ENCODE assay signal across 9 cellular contexts in genomic region chr22:24424001-24424900, GRCh38. TPM values are rescaled to one million over a fixed set of nuclear protein-coding genes. Genes with fewer than 3 reads are reported as not detected.
DNase-seq lines count a peak whose midpoint lies in the region; ATAC-seq, FAIRE-seq and TF ChIP-seq lines count a peak whose summit lies in the region.
"Had no signal": no experiment of that assay in that cellular context is flagged by ENCODE, and none has a peak within 500 bp of the region (broad histone marks: within the 10 kb centered on the region; RNA-seq: fewer than 3 reads in every experiment).

No MANE protein-coding gene starts in this region.

- H3K27me3 ChIP-seq in Karpas-422 (ENCODE audit: low read length), result no peaks in the 10 kb centered on the region
- H3K27me3 ChIP-seq in small intestine (ENCODE audit: control insufficient read depth in 2 of 2, insufficient read depth in 2 of 2, low read length in 2 of 2), result peaks cover 0 to 4% of the 10 kb centered on the region in 2 donors

- peaks cover 31% of the 10 kb centered on the region for H3K79me2 ChIP-seq in Karpas-422 (ENCODE audit: low read length)

- H3K27ac ChIP-seq in 22Rv1 (no peak overlapping the region), Karpas-422 (ENCODE audit: low read length) (peak overlapping the region; percentile 99), small intestine (ENCODE audit: low read depth in 1 of 2, low read length in 1 of 2) (no peak overlapping the region)

- H4K20me1 ChIP-seq in Karpas-422 (ENCODE audit: insufficient read depth, low read depth, low read length), result no peaks in the 10 kb centered on the region

- H3K4me3 ChIP-seq in Karpas-422 (ENCODE audit: low read length), result peak overlapping the region; percentile 78
- peak overlapping the region; percentile 50 to 62 for H3K4me3 ChIP-seq in small intestine (ENCODE audit: low read depth in 1 of 2, low read length in 2 of 2)

- H2AFZ ChIP-seq in Karpas-422 (ENCODE audit: low read length), result no peak overlapping the region

- TF ChIP-seq CTCF in 22Rv1 (IDR thresholded peaks at IDR 0.05), result peak; percentile 59

- H3K9me2 ChIP-seq in Karpas-422 (replicated peaks; ENCODE audit: insufficient read depth, low read length), result no peaks in the 10 kb centered on the region

- 5 to 13% (median 9%) methylated on average over 71 to 105 of the region's 105 CpGs for WGBS in small intestine, 3 donors

- H3K9me3 ChIP-seq in Karpas-422 (ENCODE audit: low read length) (no peaks in the 10 kb centered on the region), small intestine (ENCODE audit: control insufficient read depth, low read depth) (no peaks in the 10 kb centered on the region)

- DNase-seq in Karpas-422 (peak; percentile 77), left ventricle myocardium superior (peak; percentile 55), small intestine (no peak), NCI-H748 (lab: John Stamatoyannopoulos, UW; ENCODE audit: unreplicated experiment) (no peak), SHP77 treated with DMSO at 0.1 percent for 48 hours (lab: John Stamatoyannopoulos, UW) (no peak)
- DNase-seq in activated effector memory CD4-positive, alpha-beta T cell treated with anti-CD3 and anti-CD28 coated beads, Interleukin-2, amount 50 U/mL, for 16 hours, result peak; percentile 79

- peaks cover 68% of the 10 kb centered on the region for H3K4me1 ChIP-seq in Karpas-422 (ENCODE audit: low read length)
- H3K4me1 ChIP-seq in small intestine (ENCODE audit: control insufficient read depth in 2 of 2, insufficient read depth in 1 of 2, low read depth in 1 of 2, low read length in 1 of 2), result peaks cover 2 to 5% of the 10 kb centered on the region in 2 donors

- no peaks in the 10 kb centered on the region for H3K36me3 ChIP-seq in Karpas-422 (ENCODE audit: insufficient read depth, low read length)
- H3K36me3 ChIP-seq in small intestine (ENCODE audit: control insufficient read depth in 2 of 2, insufficient read depth in 2 of 2, low read length in 2 of 2), result no peaks in the 10 kb centered on the region

- peak overlapping the region; percentile 87 for H3K9ac ChIP-seq in Karpas-422 (ENCODE audit: low read length)

- no peak for FAIRE-seq in small intestine (lab: Jason Lieb, UNC)
- FAIRE-seq: G401.6 had no signal

- H3K4me2 ChIP-seq in Karpas-422 (ENCODE audit: low read depth, low read length, poor library complexity, severe bottlenecking), result peak overlapping the region; percentile 85

- peak; percentile 14 for ATAC-seq in left ventricle myocardium superior
- ATAC-seq in GM19397 (IDR thresholded peaks at IDR 0.05; ENCODE audit: unreplicated experiment), result no peak

- intact Hi-C loops in left ventricle myocardium superior (cut with micrococcal nuclease), result loop anchor here (10.0 kb wide), 1 partner anchor 81 kb away; no protein-coding TSS in a partner anchor

RNA-seq across cellular contexts. Expression of gene ADORA2A, which starts 3.1 kb away (rescaled TPM):
- total RNA-seq in Karpas-422 (2014; rRNA removed; shearing (Covaris generic); ENCODE audit: low replicate concordance), result 65.9 and 86.7 TPM in 2 replicates
- 4.1 TPM for total RNA-seq in left ventricle myocardium superior
- polyA plus RNA-seq in small intestine, result 1 to 10 TPM in 2 of 3 donors, under 1 TPM in 1; 0.67 to 3.2 (median 1.9) TPM

Comparison
In these comparisons a context has a peak if more than half of its experiments do, and no peak if none do; other contexts are left out.
1. DNase-seq: peak in Karpas-422 (single experiment), activated effector memory CD4-positive, alpha-beta T cell treated with anti-CD3 and anti-CD28 coated beads, Interleukin-2, amount 50 U/mL, for 16 hours (single experiment) and left ventricle myocardium superior (single experiment); none in small intestine (single experiment), NCI-H748 (single experiment) and SHP77 treated with DMSO at 0.1 percent for 48 hours (single experiment).
2. RNA of gene ADORA2A, which starts 3.1 kb away (total RNA-seq): 65.9 to 86.7 TPM in Karpas-422; 4.1 TPM in left ventricle myocardium superior (single experiment); every median in the first group is over 10 times any median in the second.